Comparison of ENCODE assay signal across 1 cellular context in genomic region chr17:21280081-21280518, GRCh38.
TF ChIP-seq lines count a peak whose summit lies in the region.

No MANE protein-coding gene starts in this region.

TF ChIP-seq in K562, 482 proteins besides CTCF, POLR2A, EP300 and RAD21 (continued from another document):
- peak; percentile 98 for TF ChIP-seq TFAP4 (CRISPR knock-in tag; IDR thresholded peaks at IDR 0.05; ENCODE audit: borderline replicate concordance)
- TF ChIP-seq YY1 (IDR thresholded peaks at IDR 0.05; ENCODE audit: borderline replicate concordance in 1 of 3, control insufficient read depth in 1 of 3, extremely low read depth in 1 of 3, insufficient read depth in 3 of 3, insufficient read length in 1 of 3, insufficient replicate concordance in 2 of 3, low read depth in 1 of 3, low read length in 2 of 3) = peak in 1 of 3 experiments; percentile 32
- TF ChIP-seq SMC3 (conservative IDR thresholded peaks at IDR 0.05; ENCODE audit: insufficient read depth, low read depth, low read length) = peak; percentile 73
